1 cellular context compared by ENCODE assay signal in the genomic region with DNA sequence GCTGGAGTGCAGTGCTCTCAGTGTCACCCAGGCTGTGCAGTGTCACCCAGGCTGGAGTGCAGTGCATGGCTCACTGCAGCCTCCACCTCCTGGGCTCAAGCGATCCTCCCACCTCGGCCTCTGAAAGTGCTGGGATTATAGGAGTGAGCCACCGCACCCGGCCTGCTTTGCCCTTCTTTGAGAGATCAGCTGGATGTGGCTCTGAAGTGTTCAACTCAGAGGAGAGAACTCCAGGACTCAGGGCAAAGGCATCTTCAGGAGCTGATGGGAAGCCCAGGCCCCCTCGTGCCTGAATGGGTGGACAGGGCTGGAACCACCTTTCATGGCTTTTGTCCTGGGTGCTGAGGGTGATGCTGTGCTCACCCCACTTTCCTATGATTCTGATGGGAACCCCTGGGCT.
TF ChIP-seq lines count a peak whose summit lies in the region.

No MANE protein-coding gene starts in this region.

TF ChIP-seq in IMR-90, 13 proteins besides CTCF, POLR2A, EP300 and RAD21:
- no peak for TF ChIP-seq MAFK (IDR thresholded peaks at IDR 0.05; ENCODE audit: low read depth, low read length)
- no peak for TF ChIP-seq MAZ (IDR thresholded peaks at IDR 0.05; ENCODE audit: borderline replicate concordance, low read depth, low read length)
- no peak for TF ChIP-seq ELK1 (IDR thresholded peaks at IDR 0.05; ENCODE audit: borderline replicate concordance, low read depth, low read length)
- TF ChIP-seq SMC3 (IDR thresholded peaks at IDR 0.05; ENCODE audit: low read depth, low read length): no peak
- TF ChIP-seq BHLHE40 (IDR thresholded peaks at IDR 0.05; ENCODE audit: low read depth, low read length): no peak
- no peak for TF ChIP-seq FOS (IDR thresholded peaks at IDR 0.05; ENCODE audit: low read depth, low read length)
- no peak for TF ChIP-seq CHD1 (IDR thresholded peaks at IDR 0.05; ENCODE audit: low read depth, low read length)
- no peak for TF ChIP-seq MXI1 (IDR thresholded peaks at IDR 0.05; ENCODE audit: borderline replicate concordance, low read depth, low read length)
- TF ChIP-seq CEBPB (IDR thresholded peaks at IDR 0.05; ENCODE audit: low read depth, low read length): no peak
